ENCODE assay signal across 23 cellular contexts in the genomic region with DNA sequence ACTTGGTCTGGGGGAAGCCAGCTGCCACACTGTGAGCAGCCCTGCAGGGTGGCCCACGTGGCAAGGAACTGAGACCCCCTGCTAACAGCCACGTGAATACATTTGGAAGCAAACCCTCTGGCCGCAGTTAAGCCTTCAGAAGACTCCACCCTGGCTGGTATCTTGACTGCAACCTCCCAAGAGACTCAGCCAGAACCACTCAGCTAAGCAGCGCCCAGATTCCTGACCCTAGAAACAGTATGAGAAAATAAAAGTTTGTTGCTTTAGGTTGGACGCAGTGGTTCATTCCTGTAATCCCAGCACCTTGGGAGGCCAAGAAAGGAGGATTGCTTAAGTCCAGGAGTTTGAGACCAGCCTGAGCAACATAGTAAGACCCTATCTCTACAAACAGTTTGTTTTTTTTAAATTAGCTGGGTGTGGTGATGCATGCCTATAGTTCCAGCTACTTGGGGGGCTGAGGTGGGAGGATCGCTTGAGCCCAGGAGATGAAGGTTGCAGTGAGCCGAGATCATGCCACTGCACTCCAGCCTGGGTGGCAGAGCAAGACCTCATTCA. TPM values are rescaled to one million over a fixed set of nuclear protein-coding genes. Genes with fewer than 3 reads are reported as not detected.
"Had no signal": no experiment of that assay in that cellular context is flagged by ENCODE, and none has a peak within 500 bp of the region (broad histone marks: within the 10 kb centered on the region; RNA-seq: fewer than 3 reads in every experiment).

No MANE protein-coding gene starts in this region.

- DNase-seq: effector memory CD8-positive, alpha-beta T cell; foreskin fibroblast; kidney; left cardiac atrium; left ventricle myocardium inferior; lower lobe of right lung; natural killer cell; nucleus accumbens; pancreas; spleen; stimulated activated CD4-positive, alpha-beta T cell treated with anti-CD3 and anti-CD28 coated beads, Interleukin-15, amount 100 ng/mL, for 24 hours; stimulated activated CD4-positive, alpha-beta T cell treated with anti-CD3 and anti-CD28 coated beads, Interleukin-1b, Interleukin-23, amount 100 ng/mL, for 48 hours; stimulated activated CD4-positive, alpha-beta T cell treated with anti-CD3 and anti-CD28 coated beads, Interleukin-4, amount 100 ng/mL, for 24 hours; tibial artery; upper lobe of right lung had no signal

- H3K4me1 ChIP-seq: lower lobe of right lung, pancreas, spleen, upper lobe of right lung had no signal

- H3K27ac ChIP-seq: epithelial cell of prostate, esophagus muscularis mucosa, left ventricle myocardium inferior, lower lobe of right lung, pancreas, spleen, tibial artery, upper lobe of right lung had no signal

- H3K27me3 ChIP-seq: esophagus muscularis mucosa, pancreas, spleen, tibial artery, upper lobe of right lung had no signal

- ATAC-seq: effector memory CD8-positive, alpha-beta T cell; lower lobe of right lung; natural killer cell; pancreas; stimulated activated memory B cell treated with anti-CD40 and anti-IgM and Interleukin-4, amounts not matched to agents 10 μg/mL and 1 μg/mL and 100 μg/mL, for 72 hours; upper lobe of right lung had no signal

- H3K36me3 ChIP-seq: left ventricle myocardium inferior, pancreas, upper lobe of right lung had no signal

- H3K9me3 ChIP-seq: esophagus muscularis mucosa, left ventricle myocardium inferior, lower lobe of right lung, pancreas, spleen, tibial artery, upper lobe of right lung had no signal

- H3K4me3 ChIP-seq: esophagus muscularis mucosa, left ventricle myocardium inferior, lower lobe of right lung, pancreas, spleen, tibial artery, upper lobe of right lung had no signal

RNA-seq across cellular contexts. Expression of a gene that starts 38.3 kb away (rescaled TPM):
- total RNA-seq: left cardiac atrium, left ventricle myocardium inferior, lower lobe of right lung, mesothelial cell of epicardium, mucosa of gallbladder, neural crest cell, right cardiac atrium, skeletal muscle tissue, upper lobe of right lung had no signal
